Comparison of ENCODE assay signal across 8 cellular contexts in genomic region chr11:9574806-9575530, GRCh38. TPM values are rescaled to one million over a fixed set of nuclear protein-coding genes. Genes with fewer than 3 reads are reported as not detected.
DNase-seq lines count a peak whose midpoint lies in the region; ATAC-seq, FAIRE-seq and TF ChIP-seq lines count a peak whose summit lies in the region.

No MANE protein-coding gene starts in this region.

- peak in 2 of 4 donors; percentile 42 to 61 for TF ChIP-seq POLR2A in esophagus squamous epithelium (IDR thresholded peaks at IDR 0.05)

- peaks cover 51% of the 10 kb centered on the region for H3K36me3 Mint-ChIP-seq in WTC11

- TF ChIP-seq CTCF in WTC11 (IDR thresholded peaks at IDR 0.05) (no peak), esophagus squamous epithelium (IDR thresholded peaks at IDR 0.05) (no peak)

- H3K4me3 Mint-ChIP-seq in WTC11, result peak overlapping the region; percentile 95

- H3K27me3 ChIP-seq in esophagus squamous epithelium, result no peaks in the 10 kb centered on the region

- 0% methylated on average over 16 to 32 of the region's 34 CpGs for whole genome bisulfite sequencing in esophagus squamous epithelium, 2 donors

- H3K4me1 ChIP-seq in esophagus squamous epithelium, result peaks cover 10 to 69% (median 13%) of the 10 kb centered on the region in 3 donors

- no peaks in the 10 kb centered on the region for H3K9me3 Mint-ChIP-seq in WTC11

- intact Hi-C loops in esophagus squamous epithelium (cut with DNase I), result no loop called here

- peak overlapping the region; percentile 92 to 99 (median 98) for H3K27ac ChIP-seq in esophagus squamous epithelium

- ATAC-seq in WTC11 (peak; percentile 7; the same call in 1 of the 2 replicates), HG03025 (IDR thresholded peaks at IDR 0.05; ENCODE audit: low FRiP score, unreplicated experiment) (no peak)

- CTCF ChIA-PET in WTC11 (lab: Charles Lee), result interaction anchor here (0.7 to 3.7 kb wide), 6 partner anchors 27 to 68 kb away, joined by 3 to 49 read pairs (median 7); no protein-coding TSS in a partner anchor

- FAIRE-seq in G401.6 (lab: Jason Lieb, UNC), result peak; percentile 95

- H3K4me1 Mint-ChIP-seq in WTC11, result peaks cover 58% of the 10 kb centered on the region

- DNase-seq in 8988T (peak; percentile 34), NCI-H2029 (lab: John Stamatoyannopoulos, UW) (peak; percentile 73), WTC11 (ENCODE audit: low spot score) (peak; percentile 36), esophagus squamous epithelium (lab: John Stamatoyannopoulos, UW) (no peak), myocyte (ENCODE audit: low read depth) (peak; percentile 92), middle frontal gyrus (ENCODE audit: extremely low spot score, low spot score) (no peak)

- peaks cover 0 to 20% (median 8%) of the 10 kb centered on the region in 3 donors for H3K36me3 ChIP-seq in esophagus squamous epithelium

- peak overlapping the region; percentile 93 for H3K27ac Mint-ChIP-seq in WTC11

- POLR2A ChIA-PET in WTC11 (lab: Charles Lee), result interaction anchor here (0.6 to 2.9 kb wide), 7 partner anchors 17 to 886 kb away, joined by 3 to 18 read pairs (median 3); no protein-coding TSS in a partner anchor

- H3K27me3 Mint-ChIP-seq in WTC11 (ENCODE audit: low read depth), result no peaks in the 10 kb centered on the region

- H3K9me3 ChIP-seq in esophagus squamous epithelium, result no peaks in the 10 kb centered on the region

- H3K4me3 ChIP-seq in esophagus squamous epithelium, result peak overlapping the region; percentile 69 to 94 (median 72)

TF ChIP-seq in WTC11, 78 proteins besides CTCF, POLR2A, EP300 and RAD21:
- TF ChIP-seq KAT7 (CRISPR knock-in tag; IDR thresholded peaks at IDR 0.05; ENCODE audit: borderline replicate concordance) (0 out of 2 replicates have a peak, but pooled peaks have one; percentile 1), SP1 (CRISPR knock-in tag; conservative IDR thresholded peaks at IDR 0.05) (peak; percentile 19; the same call in 1 of the 2 replicates), MYBL2 (CRISPR knock-in tag; IDR thresholded peaks at IDR 0.05) (peak; percentile 75), TEAD1 (CRISPR knock-in tag; IDR thresholded peaks at IDR 0.05) (no peak), ARID4B (CRISPR knock-in tag; IDR thresholded peaks at IDR 0.05; ENCODE audit: borderline replicate concordance) (0 out of 2 replicates have a peak, but pooled peaks have one; percentile 2), ATF6 (CRISPR knock-in tag; IDR thresholded peaks at IDR 0.05) (no peak)

RNA-seq across cellular contexts. Expression of gene WEE1, which starts 1.5 kb away (rescaled TPM):
- 85.5 to 109 TPM (median 91.3 TPM) in 3 replicates for total RNA-seq in WTC11 (2021)
- 10 to 100 TPM; 20.1 to 38.7 (median 36.5) TPM for total RNA-seq in esophagus squamous epithelium
- total RNA-seq in myocyte, result 36.1 and 37.7 TPM in 2 replicates
- 19.9 TPM for polyA plus RNA-seq in myocyte (2012)

Comparison
In these comparisons a context has a peak if more than half of its experiments do, and no peak if none do; other contexts are left out.
1. DNase-seq: peak in 8988T (single experiment), NCI-H2029 (single experiment), WTC11 (single experiment) and myocyte (single experiment); none in esophagus squamous epithelium (single experiment) and middle frontal gyrus (single experiment).